In the genomic region with DNA sequence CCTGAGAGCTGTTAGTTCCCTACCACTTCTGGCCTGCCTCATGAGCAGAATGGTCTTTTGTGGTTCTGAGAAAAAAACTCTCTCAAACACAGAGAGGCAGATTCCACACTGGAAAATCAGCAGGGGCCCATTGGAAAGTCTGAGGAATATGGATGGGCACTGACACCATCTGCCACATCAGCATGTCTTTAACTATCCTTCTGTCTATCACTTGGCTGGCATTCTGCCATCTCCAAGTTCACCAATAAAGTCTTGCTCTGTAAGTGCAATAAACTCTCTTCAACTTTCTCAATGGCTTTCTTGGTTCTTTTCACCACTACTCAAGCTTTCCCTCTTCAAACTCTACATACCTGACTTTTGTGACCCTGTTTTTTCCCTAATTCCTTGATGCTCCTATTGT, we compare ENCODE assay signal across 1 cellular context.
TF ChIP-seq lines count a peak whose summit lies in the region.

No MANE protein-coding gene starts in this region.

TF ChIP-seq in IMR-90, 13 proteins besides CTCF, POLR2A, EP300 and RAD21:
- TF ChIP-seq BHLHE40 (IDR thresholded peaks at IDR 0.05; ENCODE audit: low read depth, low read length), result no peak
- no peak for TF ChIP-seq MXI1 (IDR thresholded peaks at IDR 0.05; ENCODE audit: borderline replicate concordance, low read depth, low read length)
- TF ChIP-seq FOS (IDR thresholded peaks at IDR 0.05; ENCODE audit: low read depth, low read length), result no peak
- TF ChIP-seq RCOR1 (IDR thresholded peaks at IDR 0.05; ENCODE audit: insufficient replicate concordance, low read length), result no peak
- TF ChIP-seq MAZ (IDR thresholded peaks at IDR 0.05; ENCODE audit: borderline replicate concordance, low read depth, low read length), result no peak
- TF ChIP-seq NFE2L2 (IDR thresholded peaks at IDR 0.05; ENCODE audit: low read depth, low read length), result no peak
- TF ChIP-seq, protein P1, sequence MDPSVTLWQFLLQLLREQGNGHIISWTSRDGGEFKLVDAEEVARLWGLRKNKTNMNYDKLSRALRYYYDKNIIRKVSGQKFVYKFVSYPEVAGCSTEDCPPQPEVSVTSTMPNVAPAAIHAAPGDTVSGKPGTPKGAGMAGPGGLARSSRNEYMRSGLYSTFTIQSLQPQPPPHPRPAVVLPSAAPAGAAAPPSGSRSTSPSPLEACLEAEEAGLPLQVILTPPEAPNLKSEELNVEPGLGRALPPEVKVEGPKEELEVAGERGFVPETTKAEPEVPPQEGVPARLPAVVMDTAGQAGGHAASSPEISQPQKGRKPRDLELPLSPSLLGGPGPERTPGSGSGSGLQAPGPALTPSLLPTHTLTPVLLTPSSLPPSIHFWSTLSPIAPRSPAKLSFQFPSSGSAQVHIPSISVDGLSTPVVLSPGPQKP (IDR thresholded peaks at IDR 0.05; ENCODE audit: borderline replicate concordance, low read depth, low read length), result no peak
- TF ChIP-seq, protein P2, sequence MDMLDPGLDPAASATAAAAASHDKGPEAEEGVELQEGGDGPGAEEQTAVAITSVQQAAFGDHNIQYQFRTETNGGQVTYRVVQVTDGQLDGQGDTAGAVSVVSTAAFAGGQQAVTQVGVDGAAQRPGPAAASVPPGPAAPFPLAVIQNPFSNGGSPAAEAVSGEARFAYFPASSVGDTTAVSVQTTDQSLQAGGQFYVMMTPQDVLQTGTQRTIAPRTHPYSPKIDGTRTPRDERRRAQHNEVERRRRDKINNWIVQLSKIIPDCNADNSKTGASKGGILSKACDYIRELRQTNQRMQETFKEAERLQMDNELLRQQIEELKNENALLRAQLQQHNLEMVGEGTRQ (IDR thresholded peaks at IDR 0.05; ENCODE audit: low read depth, low read length), result no peak
- no peak for TF ChIP-seq SMC3 (IDR thresholded peaks at IDR 0.05; ENCODE audit: low read depth, low read length)
- TF ChIP-seq CHD1 (IDR thresholded peaks at IDR 0.05; ENCODE audit: low read depth, low read length), result no peak
- TF ChIP-seq RFX5 (IDR thresholded peaks at IDR 0.05; ENCODE audit: low read depth, low read length), result no peak
- no peak for TF ChIP-seq MAFK (IDR thresholded peaks at IDR 0.05; ENCODE audit: low read depth, low read length)
- no peak for TF ChIP-seq CEBPB (IDR thresholded peaks at IDR 0.05; ENCODE audit: low read depth, low read length)
